9 cellular contexts compared by ENCODE assay signal in genomic region chr20:51456511-51457280, GRCh38.
DNase-seq lines count a peak whose midpoint lies in the region; ATAC-seq lines count a peak whose summit lies in the region.
"Had no signal": no experiment of that assay in that cellular context is flagged by ENCODE, and none has a peak within 500 bp of the region (broad histone marks: within the 10 kb centered on the region; RNA-seq: fewer than 3 reads in every experiment).

No MANE protein-coding gene starts in this region.

- in situ Hi-C loops in Caki2 (cut with HindIII; ENCODE audit: low pct_unique_long_range_greater_than_20kb, low sequenced_read_pairs), result no loop called here

- no peaks in the 10 kb centered on the region for H3K27me3 Mint-ChIP-seq in activated CD4-positive, alpha-beta memory T cell treated with anti-CD3 and anti-CD28 coated beads, Interleukin-2, amount 10 ng/mL, durations not matched to agents 7 days and 5 days
- H3K27me3 Mint-ChIP-seq: IgD-negative memory B cell had no signal

- no peak overlapping the region for H3K4me3 Mint-ChIP-seq in activated CD4-positive, alpha-beta memory T cell treated with anti-CD3 and anti-CD28 coated beads, Interleukin-2, amount 10 ng/mL, durations not matched to agents 7 days and 5 days

- CTCF ChIA-PET in activated CD4-positive, alpha-beta memory T cell treated with anti-CD3 and anti-CD28 coated beads, Interleukin-2, amount 10 ng/mL, durations not matched to agents 7 days and 5 days (lab: Charles Lee), result interaction anchor here (0.9 to 1.6 kb wide), 3 partner anchors 12 to 138 kb away, joined by 3 to 5 read pairs (median 4); no protein-coding TSS in a partner anchor

- POLR2A ChIA-PET in activated CD4-positive, alpha-beta memory T cell treated with anti-CD3 and anti-CD28 coated beads, Interleukin-2, amount 10 ng/mL, durations not matched to agents 7 days and 5 days (lab: Charles Lee), result interaction anchor here (0.6 to 2.8 kb wide), 5 partner anchors 9 to 57 kb away, joined by 3 to 7 read pairs (median 4); no protein-coding TSS in a partner anchor

- ATAC-seq in GM19467 (IDR thresholded peaks at IDR 0.05; ENCODE audit: unreplicated experiment), result no peak

- H3K9me3 Mint-ChIP-seq in activated CD4-positive, alpha-beta memory T cell treated with anti-CD3 and anti-CD28 coated beads, Interleukin-2, amount 10 ng/mL, durations not matched to agents 7 days and 5 days, result peaks cover 3% of the 10 kb centered on the region

- H3K27ac Mint-ChIP-seq in activated CD4-positive, alpha-beta memory T cell treated with anti-CD3 and anti-CD28 coated beads, Interleukin-2, amount 10 ng/mL, durations not matched to agents 7 days and 5 days, result peak overlapping the region; percentile 49
- H3K27ac Mint-ChIP-seq: IgD-negative memory B cell had no signal

- peaks cover 28% of the 10 kb centered on the region for H3K4me1 Mint-ChIP-seq in activated CD4-positive, alpha-beta memory T cell treated with anti-CD3 and anti-CD28 coated beads, Interleukin-2, amount 10 ng/mL, durations not matched to agents 7 days and 5 days

- DNase-seq in Caki2 (ENCODE audit: low read depth) (peak; percentile 99), MV-4-11 (lab: John Stamatoyannopoulos, UW) (peak; percentile 49), globus pallidus (ENCODE audit: low spot score) (peak; percentile 85), occipital lobe (lab: John Stamatoyannopoulos, UW) (peak; percentile 77), activated T-cell treated with anti-CD3 and anti-CD28 coated beads for 4 hours (no peak)
- no peak for DNase-seq in activated CD4-positive, alpha-beta memory T cell treated with anti-CD3 and anti-CD28 coated beads, Interleukin-2, amount 10 ng/mL, durations not matched to agents 7 days and 5 days
- no peak for DNase-seq in activated T-cell treated with anti-CD3 and anti-CD28 coated beads, Interleukin-2, amount 50 U/mL, for 1 hour

- H3K36me3 Mint-ChIP-seq in activated CD4-positive, alpha-beta memory T cell treated with anti-CD3 and anti-CD28 coated beads, Interleukin-2, amount 10 ng/mL, durations not matched to agents 7 days and 5 days (ENCODE audit: low read depth), result peaks cover 86% of the 10 kb centered on the region

Comparison
In these comparisons a context has a peak if more than half of its experiments do, and no peak if none do; other contexts are left out.
1. DNase-seq: peak in Caki2 (single experiment), MV-4-11 (single experiment), globus pallidus (single experiment) and occipital lobe (single experiment); none in activated CD4-positive, alpha-beta memory T cell treated with anti-CD3 and anti-CD28 coated beads, Interleukin-2, amount 10 ng/mL, durations not matched to agents 7 days and 5 days (single experiment), activated T-cell treated with anti-CD3 and anti-CD28 coated beads for 4 hours (single experiment) and activated T-cell treated with anti-CD3 and anti-CD28 coated beads, Interleukin-2, amount 50 U/mL, for 1 hour (single experiment).